8 cellular contexts compared by ENCODE assay signal in genomic region chr6:165049362-165049761, GRCh38.
A peak's percentile ranks its signal among the peaks of the same experiment; 100 is the strongest.
DNase-seq lines count a peak whose midpoint lies in the region; ATAC-seq, FAIRE-seq and TF ChIP-seq lines count a peak whose summit lies in the region.

No MANE protein-coding gene starts in this region.

- no peaks in the 10 kb centered on the region for H3K79me2 ChIP-seq in H1 (ENCODE audit: control insufficient read depth in 1 of 2, insufficient read depth in 2 of 2, low read length in 2 of 2)

- no peak overlapping the region for H2AK5ac ChIP-seq in H1 (ENCODE audit: low read depth, low read length)

- H3K56ac ChIP-seq in H1 (replicated peaks; ENCODE audit: insufficient read length, low read depth, low read length), result no peak overlapping the region

- peaks cover 22% of the 10 kb centered on the region for H3K9me3 Mint-ChIP-seq in T-helper 2 cell treated with Interferon-gamma antibody and Interleukin-4, amounts not matched to agents 5 μg/mL and 100 μg/mL, for 36 hours

- H3K9ac ChIP-seq in H1 (replicated peaks in 1 of 4; ENCODE audit: extremely low read depth in 1 of 4, low read depth in 3 of 4, low read length in 3 of 4), result no peak overlapping the region

- no peak overlapping the region for H2BK120ac ChIP-seq in H1 (replicated peaks; ENCODE audit: low read depth, low read length)

- no peak overlapping the region for H4K91ac ChIP-seq in H1 (replicated peaks; ENCODE audit: insufficient read length, low read length)

- WGBS in H1 (ENCODE audit: extremely low coverage in 1 of 2, insufficient coverage in 1 of 2, insufficient read length in 1 of 2, insufficient replicate concordance in 2 of 2, low coverage in 1 of 2, low lambda C conversion rate in 2 of 2, missing lambda C conversion rate in 1 of 2), 2 experiments, result 43% methylated on average over 7 of the region's 7 CpGs; no CpG with 5 or more reads in 1 of the 2 experiments
- WGBS in testis, 2 donors, result 15 to 20% methylated on average over 7 of the region's 7 CpGs

- no peak overlapping the region for H3K4ac ChIP-seq in H1 (replicated peaks; ENCODE audit: insufficient read length, low read depth, low read length)

- H2BK12ac ChIP-seq in H1 (ENCODE audit: low read depth, low read length), result no peak overlapping the region

- H3K36me3 Mint-ChIP-seq in T-helper 2 cell treated with Interferon-gamma antibody and Interleukin-4, amounts not matched to agents 5 μg/mL and 100 μg/mL, for 36 hours (ENCODE audit: low read depth), result no peaks in the 10 kb centered on the region

- H2AFZ ChIP-seq in H1 (ENCODE audit: low read length), result peak overlapping the region; percentile 72

- H3K14ac ChIP-seq in H1 (ENCODE audit: insufficient read length), result no peak overlapping the region

- TF ChIP-seq POLR2A in H1 (IDR thresholded peaks at IDR 0.05; ENCODE audit: control extremely low read depth in 1 of 2, low read depth in 2 of 2, low read length in 2 of 2) (no peak), testis (IDR thresholded peaks at IDR 0.05) (no peak)

- H2BK15ac ChIP-seq in H1 (ENCODE audit: low read length), result no peak overlapping the region

- CTCF ChIA-PET in H1 (lab: Charles Lee; ENCODE audit: partially characterized antibody), result interaction anchor here (0.8 to 1.6 kb wide), 7 partner anchors 15 to 1934 kb away, joined by 3 to 6 read pairs (median 4); no protein-coding TSS in a partner anchor

- H3K27me3 ChIP-seq in H1 (replicated peaks in 1 of 4; ENCODE audit: control insufficient read depth in 3 of 4, extremely low read depth in 1 of 4, insufficient read depth in 3 of 4, low read length in 3 of 4), result peaks cover 0 to 3% (median 3%) of the 10 kb centered on the region in 4 experiments; a peak in 4 of 7 replicates
- H3K27me3 ChIP-seq in testis, result no peaks in the 10 kb centered on the region

- no peaks in the 10 kb centered on the region for H4K20me1 ChIP-seq in H1 (replicated peaks in 1 of 2; ENCODE audit: control insufficient read depth in 1 of 2, insufficient read depth in 2 of 2, low read length in 2 of 2)

- H3K9me3 ChIP-seq in H1 (ENCODE audit: insufficient read depth in 2 of 2, low read depth in 1 of 2, low read length in 1 of 2) (peaks cover 4 to 8% of the 10 kb centered on the region in 2 experiments; a peak in 2 of 4 replicates), testis (no peaks in the 10 kb centered on the region)

- intact Hi-C loops in testis (cut with DNase I; ENCODE audit: low total_unique reads), result no loop called here

- no peak overlapping the region for H3K4me2 ChIP-seq in H1 (ENCODE audit: insufficient read depth in 1 of 2, low read depth in 2 of 2, low read length in 2 of 2)

- H3K18ac ChIP-seq in H1 (ENCODE audit: extremely low read depth, low read length), result no peak overlapping the region

- H3K23me2 ChIP-seq in H1 (ENCODE audit: low read depth, low read length), result no peaks in the 10 kb centered on the region

- no peak for TF ChIP-seq EP300 in H1 (IDR thresholded peaks at IDR 0.05; ENCODE audit: borderline replicate concordance in 1 of 2, low read depth in 2 of 2, low read length in 2 of 2)

- peak; percentile 89 to 90 for TF ChIP-seq RAD21 in H1 (IDR thresholded peaks at IDR 0.05 in 1 of 2, conservative IDR thresholded peaks at IDR 0.05 in 1 of 2; ENCODE audit: low read depth in 2 of 2, low read length in 2 of 2)

- peak; percentile 98 for FAIRE-seq in H1 (lab: Jason Lieb, UNC)

- no peak overlapping the region for H4K8ac ChIP-seq in H1 (ENCODE audit: extremely low read depth, insufficient read depth, low read length)

- no peak overlapping the region for H2BK5ac ChIP-seq in H1 (ENCODE audit: low read depth, low read length)

- H3K23ac ChIP-seq in H1 (ENCODE audit: insufficient read length), result no peak overlapping the region

- DNase-seq in A172 (ENCODE audit: low spot score) (peak; percentile 11), ELR (ENCODE audit: low read depth) (peak; percentile 19), NCI-H774 (lab: John Stamatoyannopoulos, UW) (peak; percentile 20), H1 (ENCODE audit: low read depth in 1 of 2, low spot score in 2 of 2) (peak; percentile 58 to 90), testis (peak; percentile 93), hepatic stellate cell (ENCODE audit: low spot score) (no peak)
- DNase-seq in T-helper 2 cell treated with Interferon-gamma antibody and Interleukin-4, amounts not matched to agents 5 μg/mL and 100 μg/mL, for 36 hours (ENCODE audit: low spot score), result no peak

- no peak overlapping the region for H4K5ac ChIP-seq in H1 (ENCODE audit: insufficient read length, low read depth, low read length)

- no peaks in the 10 kb centered on the region for H3K4me1 Mint-ChIP-seq in T-helper 2 cell treated with Interferon-gamma antibody and Interleukin-4, amounts not matched to agents 5 μg/mL and 100 μg/mL, for 36 hours (ENCODE audit: low read depth)

- peak overlapping the region; percentile 55; the same call in 1 of the 2 replicates for H2BK20ac ChIP-seq in H1 (ENCODE audit: low read length)

- no peak overlapping the region for H3K4me3 Mint-ChIP-seq in T-helper 2 cell treated with Interferon-gamma antibody and Interleukin-4, amounts not matched to agents 5 μg/mL and 100 μg/mL, for 36 hours

- no peaks in the 10 kb centered on the region for H3K4me1 ChIP-seq in H1 (replicated peaks in 1 of 4; ENCODE audit: control insufficient read depth in 3 of 4, insufficient read depth in 4 of 4, low read length in 3 of 4)
- no peaks in the 10 kb centered on the region for H3K4me1 ChIP-seq in testis

- no peak overlapping the region for H3K27ac Mint-ChIP-seq in T-helper 2 cell treated with Interferon-gamma antibody and Interleukin-4, amounts not matched to agents 5 μg/mL and 100 μg/mL, for 36 hours

- H3K4me3 ChIP-seq in H1 (ENCODE audit: extremely low read depth in 1 of 4, insufficient read depth in 2 of 4, low read depth in 3 of 4, low read length in 4 of 4) (no peak overlapping the region), testis (no peak overlapping the region)

- POLR2A ChIA-PET in H1 (lab: Charles Lee; ENCODE audit: partially characterized antibody), result no interaction called here

- TF ChIP-seq CTCF in H1 (IDR thresholded peaks at IDR 0.05; ENCODE audit: control extremely low read depth in 1 of 3, insufficient read depth in 1 of 3, low read depth in 1 of 3, low read length in 3 of 3) (peak; percentile 63 to 88 (median 75)), testis (IDR thresholded peaks at IDR 0.05) (peak; percentile 54 to 77 (median 74))

- no peaks in the 10 kb centered on the region; a peak in 1 of 8 replicates for H3K36me3 ChIP-seq in H1 (ENCODE audit: control insufficient read depth in 2 of 4, insufficient read depth in 4 of 4, low read length in 3 of 4)
- H3K36me3 ChIP-seq in testis (ENCODE audit: low read depth, missing control alignments), result no peaks in the 10 kb centered on the region

- H3K27ac ChIP-seq in H1 (ENCODE audit: low read depth, low read length), result no peak overlapping the region
- H3K27ac ChIP-seq in testis, result no peak overlapping the region

- H3K27me3 Mint-ChIP-seq in T-helper 2 cell treated with Interferon-gamma antibody and Interleukin-4, amounts not matched to agents 5 μg/mL and 100 μg/mL, for 36 hours (ENCODE audit: low read depth), result no peaks in the 10 kb centered on the region

- ATAC-seq in GM21717 (IDR thresholded peaks at IDR 0.05; ENCODE audit: unreplicated experiment), result no peak

- H3K79me1 ChIP-seq in H1 (ENCODE audit: low read depth, low read length), result no peaks in the 10 kb centered on the region

TF ChIP-seq in H1, 55 proteins besides CTCF, POLR2A, EP300 and RAD21 (continues in another document):
- no peak for TF ChIP-seq CHD1 (IDR thresholded peaks at IDR 0.05; ENCODE audit: low read depth, low read length)
- no peak for TF ChIP-seq RXRA (IDR thresholded peaks at IDR 0.05; ENCODE audit: insufficient read depth, low read depth, low read length)
- TF ChIP-seq TCF12 (IDR thresholded peaks at IDR 0.05; ENCODE audit: low read depth, low read length), result no peak
- peak; percentile 94 for TF ChIP-seq E2F6 (IDR thresholded peaks at IDR 0.05)
- no peak for TF ChIP-seq BACH1 (IDR thresholded peaks at IDR 0.05; ENCODE audit: low read length)
- no peak for TF ChIP-seq SP2 (IDR thresholded peaks at IDR 0.05; ENCODE audit: low read length)
- no peak for TF ChIP-seq ASH2L (IDR thresholded peaks at IDR 0.05; ENCODE audit: low read length)
- TF ChIP-seq HDAC2 (IDR thresholded peaks at IDR 0.05; ENCODE audit: borderline replicate concordance in 1 of 2, low read depth in 2 of 2, low read length in 2 of 2), result 0 out of 4 replicates have a peak, but pooled peaks of 1 of the 2 experiments have one; percentile 34
- no peak for TF ChIP-seq NANOG (IDR thresholded peaks at IDR 0.05; ENCODE audit: insufficient read depth, low read depth, low read length, poor library complexity, severe bottlenecking)
- no peak for TF ChIP-seq CBX5 (IDR thresholded peaks at IDR 0.05; ENCODE audit: low read depth, low read length)
- no peak for TF ChIP-seq HDAC6 (IDR thresholded peaks at IDR 0.05; ENCODE audit: low read depth, low read length)
- 0 out of 2 replicates have a peak, but pooled peaks have one; percentile 15 for TF ChIP-seq SP4 (IDR thresholded peaks at IDR 0.05; ENCODE audit: low read length)
- peak; percentile 66 for TF ChIP-seq TEAD4 (IDR thresholded peaks at IDR 0.05; ENCODE audit: low read depth, low read length)
- TF ChIP-seq USF2 (IDR thresholded peaks at IDR 0.05; ENCODE audit: low read length), result no peak
- TF ChIP-seq PHF8 (conservative IDR thresholded peaks at IDR 0.05; ENCODE audit: low read depth, low read length), result no peak
- TF ChIP-seq ZNF274 (IDR thresholded peaks at IDR 0.05; ENCODE audit: borderline replicate concordance, extremely low read depth, low read length), result no peak
- TF ChIP-seq BCL11A (IDR thresholded peaks at IDR 0.05; ENCODE audit: low read depth in 2 of 2, low read length in 2 of 2), result no peak
- TF ChIP-seq CEBPB (IDR thresholded peaks at IDR 0.05; ENCODE audit: low read depth, low read length), result no peak
- TF ChIP-seq RFX5 (IDR thresholded peaks at IDR 0.05; ENCODE audit: borderline replicate concordance, low read depth, low read length), result no peak
- TF ChIP-seq TBP (IDR thresholded peaks at IDR 0.05; ENCODE audit: low read depth, low read length), result no peak

Comparison
In these comparisons a context has a peak if more than half of its experiments do, and no peak if none do; other contexts are left out.
1. DNase-seq: peak in A172 (single experiment), ELR (single experiment), NCI-H774 (single experiment), H1 (2 of 2) and testis (single experiment); none in hepatic stellate cell (single experiment) and T-helper 2 cell treated with Interferon-gamma antibody and Interleukin-4, amounts not matched to agents 5 μg/mL and 100 μg/mL, for 36 hours (single experiment).